10 cellular contexts compared by ENCODE assay signal in the genomic region with DNA sequence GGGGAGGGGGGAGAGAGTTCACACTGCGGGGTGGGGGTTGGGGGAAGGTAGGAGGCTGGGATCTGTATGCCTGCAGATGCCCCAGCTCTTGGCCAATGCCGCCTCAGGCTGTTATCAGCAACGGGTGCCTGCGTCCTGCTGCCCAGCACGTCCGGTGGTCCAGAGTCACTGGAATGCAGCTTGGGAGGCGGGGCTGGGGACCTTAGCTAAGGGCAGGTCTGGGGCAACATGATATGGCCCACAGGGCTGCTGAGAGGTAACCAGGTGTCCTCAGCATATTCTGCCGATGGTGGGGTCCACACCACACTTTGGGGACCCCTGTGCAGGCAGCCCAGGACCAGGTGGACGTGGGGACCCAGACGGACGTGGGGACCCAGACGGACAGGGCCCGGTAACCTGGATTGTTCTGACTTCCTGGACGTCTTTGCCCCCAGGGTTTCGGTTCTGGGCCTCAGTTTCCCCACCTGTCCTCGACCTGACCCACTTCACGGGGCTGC. TPM values are rescaled to one million over a fixed set of nuclear protein-coding genes. Genes with fewer than 3 reads are reported as not detected.
DNase-seq lines count a peak whose midpoint lies in the region; ATAC-seq and TF ChIP-seq lines count a peak whose summit lies in the region.
"Had no signal": no experiment of that assay in that cellular context is flagged by ENCODE, and none has a peak within 500 bp of the region (broad histone marks: within the 10 kb centered on the region; RNA-seq: fewer than 3 reads in every experiment).

No MANE protein-coding gene starts in this region.

- POLR2A ChIA-PET in T-cell (lab: Charles Lee), result interaction anchor here in 1 of 2 donors (0.6 to 2.1 kb wide), 5 partner anchors 9 to 482 kb away, joined by 3 to 17 read pairs (median 4); a partner anchor contains a TSS

- intact Hi-C loops in left lung (cut with DNase I), result no loop called here
- intact Hi-C loops in uterus (cut with DNase I; ENCODE audit: low total_unique reads), result no loop called here

- H3K27me3 ChIP-seq in left lung (peaks cover 10 to 38% of the 10 kb centered on the region in 2 donors), uterus (peaks cover 21 to 50% of the 10 kb centered on the region in 2 donors)

- TF ChIP-seq POLR2A in uterus (IDR thresholded peaks at IDR 0.05), result no peak

- H3K27ac ChIP-seq in 22Rv1, result peak overlapping the region; percentile 90
- H3K27ac ChIP-seq in left lung, result peak overlapping the region in 1 of 2 donors; percentile 92
- H3K27ac ChIP-seq in uterus, result no peak overlapping the region
- H3K27ac ChIP-seq: brain microvascular endothelial cell had no signal

- peaks cover 10% of the 10 kb centered on the region for H3K36me3 Mint-ChIP-seq in T-cell

- H3K4me3 ChIP-seq in GM08714 (ENCODE audit: low read length), result peak overlapping the region; percentile 90; the same call in 1 of the 2 replicates
- peak overlapping the region; percentile 41 to 85 for H3K4me3 ChIP-seq in left lung
- no peak overlapping the region for H3K4me3 ChIP-seq in uterus

- H3K27me3 Mint-ChIP-seq in T-cell, result no peaks in the 10 kb centered on the region

- H3K4me3 Mint-ChIP-seq in T-cell, result peak overlapping the region; percentile 70 to 90 (median 77)

- CTCF ChIA-PET in T-cell (lab: Charles Lee), result no interaction called here

- ATAC-seq in T-cell (replicated peaks in 1 of 4) (no peak), left lung (peak; percentile 7), GM21367 (IDR thresholded peaks at IDR 0.05; ENCODE audit: unreplicated experiment) (no peak), HG03457 (IDR thresholded peaks at IDR 0.05; ENCODE audit: unreplicated experiment) (no peak), HG03108 (IDR thresholded peaks at IDR 0.05; ENCODE audit: unreplicated experiment) (no peak)

- TF ChIP-seq CTCF in 22Rv1 (IDR thresholded peaks at IDR 0.05), result no peak
- TF ChIP-seq CTCF in left lung (IDR thresholded peaks at IDR 0.05), result no peak
- TF ChIP-seq CTCF in uterus (IDR thresholded peaks at IDR 0.05), result no peak

- peaks cover 32 to 42% (median 41%) of the 10 kb centered on the region in 3 donors for H3K4me1 Mint-ChIP-seq in T-cell

- H3K27ac Mint-ChIP-seq in T-cell, result peak overlapping the region in 1 of 2 donors; percentile 82

- H3K9me3 ChIP-seq in left lung, result no peaks in the 10 kb centered on the region
- H3K9me3 ChIP-seq in uterus, result no peaks in the 10 kb centered on the region

- H3K4me1 ChIP-seq in left lung (peaks cover 6 to 70% of the 10 kb centered on the region in 2 donors), uterus (peaks cover 0 to 18% of the 10 kb centered on the region in 2 donors)

- DNase-seq in T-cell, result no peak
- peak in 1 of 2 donors; percentile 85 for DNase-seq in left lung
- DNase-seq in uterus, result no peak
- DNase-seq: brain microvascular endothelial cell, GOT3 had no signal

- no peaks in the 10 kb centered on the region for H3K9me3 Mint-ChIP-seq in T-cell

- H3K36me3 ChIP-seq in left lung (peaks cover 0 to 8% of the 10 kb centered on the region in 2 donors), uterus (no peaks in the 10 kb centered on the region)
- H3K36me3 ChIP-seq: brain microvascular endothelial cell had no signal

RNA-seq across cellular contexts. Expression of a gene that starts 0.7 kb away (rescaled TPM):
- total RNA-seq in T-cell, result 1,000 to 10,000 TPM in 3 of 5 donors, 100 to 1,000 TPM in 2; 729 to 1,130 (median 1,073) TPM
- total RNA-seq in left lung, result 10 to 100 TPM; 71.1 to 83.8 TPM
- total RNA-seq in uterus, result 100 to 1,000 TPM in 1 of 4 donors, 1 to 10 TPM in 3; 4.1 to 154 (median 8.6) TPM

RNA-seq across cellular contexts. Expression of a gene that starts 26.4 kb away (rescaled TPM):
- 100 to 1,000 TPM; 166 to 217 (median 178) TPM for total RNA-seq in T-cell
- total RNA-seq in left lung, result 10 to 100 TPM; 49.6 to 52.2 TPM
- 10 to 100 TPM in 1 of 4 donors, 1 to 10 TPM in 2, under 1 TPM in 1; 0.59 to 10.4 (median 2.7) TPM for total RNA-seq in uterus

RNA-seq across cellular contexts. Expression of a gene that starts 28.9 kb away (rescaled TPM):
- total RNA-seq in T-cell (100 to 1,000 TPM in 3 of 5 donors, 10 to 100 TPM in 2; 75.7 to 119 (median 101) TPM), left lung (100 to 1,000 TPM; 139 to 160 TPM), uterus (100 to 1,000 TPM in 1 of 4 donors, 10 to 100 TPM in 3; 13.6 to 112 (median 59.8) TPM)

RNA-seq across cellular contexts. Expression of a gene that starts 37.5 kb away (rescaled TPM):
- 100 to 1,000 TPM; 139 to 221 (median 196) TPM for total RNA-seq in T-cell
- 100 to 1,000 TPM; 266 to 365 TPM for total RNA-seq in left lung
- total RNA-seq in uterus, result 100 to 1,000 TPM in 3 of 4 donors, 10 to 100 TPM in 1; 68.2 to 357 (median 163) TPM

RNA-seq across cellular contexts. Expression of a gene that starts 39.9 kb away (rescaled TPM):
- total RNA-seq in T-cell, result 100 to 1,000 TPM; 239 to 385 (median 314) TPM
- 100 to 1,000 TPM; 250 to 259 TPM for total RNA-seq in left lung
- total RNA-seq in uterus, result 100 to 1,000 TPM in 2 of 4 donors, 10 to 100 TPM in 2; 14.3 to 186 (median 88.5) TPM

Comparison
In these comparisons a context has a peak if more than half of its experiments do, and no peak if none do; other contexts are left out.
1. H3K4me3 ChIP-seq: peak in GM08714 (single experiment) and left lung (2 of 2); none in uterus (0 of 2).
2. RNA of a gene that starts 0.7 kb away (total RNA-seq): 729 to 1,130 TPM in T-cell; 71.1 to 83.8 TPM in left lung and 4.1 to 154 TPM in uterus; every median in the first group is over 4 times any median in the second.
3. RNA of a gene that starts 26.4 kb away (total RNA-seq): 166 to 217 TPM in T-cell and 49.6 to 52.2 TPM in left lung; 0.59 to 10.4 TPM in uterus; every median in the first group is over 4 times any median in the second.